Comparison of ENCODE assay signal across 8 cellular contexts in the genomic region with DNA sequence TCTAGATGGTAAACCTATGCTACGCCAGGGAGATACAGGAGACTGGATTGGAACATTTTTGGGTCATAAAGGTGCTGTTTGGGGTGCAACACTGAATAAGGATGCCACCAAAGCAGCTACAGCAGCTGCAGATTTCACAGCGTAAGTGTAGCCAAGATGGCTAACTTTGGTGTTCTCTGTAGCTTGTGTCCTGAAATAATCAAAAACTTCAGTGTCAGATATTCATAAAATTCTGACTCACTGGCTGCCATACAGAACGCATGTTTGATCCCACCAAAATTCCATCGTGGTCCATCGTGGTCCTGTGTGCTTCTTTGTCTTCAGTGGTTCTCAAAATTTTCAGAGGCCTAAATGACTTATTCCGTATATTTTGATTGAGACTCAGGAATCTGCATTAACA. TPM values are rescaled to one million over a fixed set of nuclear protein-coding genes. Genes with fewer than 3 reads are reported as not detected.
DNase-seq lines count a peak whose midpoint lies in the region; ATAC-seq and TF ChIP-seq lines count a peak whose summit lies in the region.

No MANE protein-coding gene starts in this region.

- POLR2A ChIA-PET in RWPE1 (lab: Yijun Ruan, JAX; ENCODE audit: low non-redundant PET): no interaction called here

- TF ChIP-seq POLR2A in prostate gland (IDR thresholded peaks at IDR 0.05): no peak

- H3K27ac ChIP-seq in RWPE2 (ENCODE audit: poor library complexity, severe bottlenecking) (peak overlapping the region; percentile 71), prostate gland (peak overlapping the region in 1 of 2 donors; percentile 98), RWPE1 (no peak overlapping the region)

- WGBS in prostate gland: 29% methylated on average over 6 of the region's 6 CpGs

- peaks cover 35% of the 10 kb centered on the region for H3K36me3 ChIP-seq in RWPE2 (ENCODE audit: low read depth)
- no peaks in the 10 kb centered on the region for H3K36me3 ChIP-seq in prostate gland

- H3K9me3 ChIP-seq in RWPE2 (ENCODE audit: severe bottlenecking) (no peaks in the 10 kb centered on the region), prostate gland (no peaks in the 10 kb centered on the region)

- H3K4me3 ChIP-seq in RWPE2 (ENCODE audit: severe bottlenecking): peak overlapping the region; percentile 81
- peak overlapping the region; percentile 95 for H3K4me3 ChIP-seq in fibroblast of mammary gland (ENCODE audit: control insufficient read depth, low read depth, low read length)
- peak overlapping the region; percentile 66 to 82 for H3K4me3 ChIP-seq in prostate gland

- H3K27me3 ChIP-seq in RWPE2 (ENCODE audit: insufficient read depth, poor library complexity, severe bottlenecking) (no peaks in the 10 kb centered on the region), prostate gland (replicated peaks; ENCODE audit: insufficient read depth) (no peaks in the 10 kb centered on the region)

- no peaks in the 10 kb centered on the region for H3K4me1 ChIP-seq in RWPE2 (ENCODE audit: insufficient read depth, poor library complexity, severe bottlenecking)
- H3K4me1 ChIP-seq in prostate gland (replicated peaks): no peaks in the 10 kb centered on the region

- TF ChIP-seq CTCF in RWPE2 (IDR thresholded peaks at IDR 0.05; ENCODE audit: poor library complexity, severe bottlenecking) (no peak), fibroblast of mammary gland (conservative IDR thresholded peaks at IDR 0.05; ENCODE audit: control insufficient read depth, insufficient read depth, low read depth, low read length) (no peak), prostate gland (IDR thresholded peaks at IDR 0.05) (no peak), RWPE1 (conservative IDR thresholded peaks at IDR 0.05; ENCODE audit: low read depth) (no peak)

- no peak for ATAC-seq in RWPE2 (ENCODE audit: low read depth)
- ATAC-seq in HG02938 (IDR thresholded peaks at IDR 0.05; ENCODE audit: unreplicated experiment): no peak

- DNase-seq in GM03348 (ENCODE audit: low spot score) (peak; percentile 7), RWPE2 (ENCODE audit: low spot score) (no peak), fibroblast of mammary gland (ENCODE audit: low read depth) (peak; percentile 38), prostate gland (ENCODE audit: low spot score) (no peak), NCI-H1048 (lab: John Stamatoyannopoulos, UW) (no peak), RWPE1 (ENCODE audit: low spot score) (no peak), NCI-H524 treated with DMSO at 0.1 percent for 48 hours (lab: John Stamatoyannopoulos, UW) (no peak)

- intact Hi-C loops in prostate gland (cut with DNase I): no loop called here

- CTCF ChIA-PET in RWPE1 (lab: Yijun Ruan, JAX): no interaction called here

RNA-seq across cellular contexts. Expression of a gene that starts 1.3 kb away (rescaled TPM):
- total RNA-seq in prostate gland: 10 to 100 TPM; 58.4 to 74.2 TPM

RNA-seq across cellular contexts. Expression of a gene that starts 27.6 kb away (rescaled TPM):
- 10 to 100 TPM; 33.0 to 33.7 TPM for total RNA-seq in prostate gland

Comparison
In these comparisons a context has a peak if more than half of its experiments do, and no peak if none do; other contexts are left out.
1. DNase-seq: peak in GM03348 (single experiment) and fibroblast of mammary gland (single experiment); none in RWPE2 (single experiment), prostate gland (single experiment), NCI-H1048 (single experiment), RWPE1 (single experiment) and NCI-H524 treated with DMSO at 0.1 percent for 48 hours (single experiment).
2. Peak in every context shown above with its lines, with median percentiles within 50 percentile points of each other: H3K4me3 ChIP-seq.